15 cellular contexts compared by ENCODE assay signal in the genomic region with DNA sequence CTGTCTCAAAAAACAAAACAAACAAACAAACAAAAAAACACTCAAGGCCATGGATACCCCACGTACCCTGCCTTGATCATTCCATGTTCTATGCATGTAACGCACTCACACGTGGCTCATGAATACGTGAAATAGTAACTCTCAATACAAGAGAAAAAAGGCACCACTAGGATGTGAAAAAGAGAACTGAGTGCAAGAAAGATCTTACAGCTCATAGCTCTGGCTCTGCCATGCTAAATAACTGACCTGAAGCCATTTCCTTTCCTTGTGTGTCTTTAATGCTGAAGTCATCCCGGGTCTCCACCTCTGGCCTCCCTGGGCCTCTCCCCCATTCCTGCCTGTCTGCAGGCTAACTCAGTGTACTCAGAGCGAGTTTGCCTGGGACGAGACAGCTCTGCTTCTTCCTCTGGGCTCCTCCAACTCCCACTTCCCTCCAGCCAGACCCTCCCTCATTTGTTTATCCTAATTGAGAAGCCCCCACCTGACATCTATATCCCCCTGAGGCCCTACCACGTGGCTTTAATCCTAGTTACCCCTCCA.
DNase-seq lines count a peak whose midpoint lies in the region; ATAC-seq and TF ChIP-seq lines count a peak whose summit lies in the region.
"Had no signal": no experiment of that assay in that cellular context is flagged by ENCODE, and none has a peak within 500 bp of the region (broad histone marks: within the 10 kb centered on the region; RNA-seq: fewer than 3 reads in every experiment).

No MANE protein-coding gene starts in this region.

- H3K4me3 ChIP-seq in AG04450 (ENCODE audit: low read depth, low read length) (peak overlapping the region; percentile 37), HFF-Myc (replicated peaks; ENCODE audit: low read depth, low read length) (peak overlapping the region; percentile 90)
- H3K4me3 ChIP-seq: gastroesophageal sphincter had no signal

- TF ChIP-seq CTCF in AG04450 (IDR thresholded peaks at IDR 0.05; ENCODE audit: low read depth, low read length) (no peak), HFF-Myc (IDR thresholded peaks at IDR 0.05; ENCODE audit: low read depth, low read length, missing control alignments) (no peak), brain (conservative IDR thresholded peaks at IDR 0.05) (no peak), mesothelial cell of epicardium (IDR thresholded peaks at IDR 0.05; ENCODE audit: unreplicated experiment) (no peak)

- H3K36me3 Mint-ChIP-seq in brain, result peaks cover 57% of the 10 kb centered on the region
- H3K36me3 Mint-ChIP-seq in mesothelial cell of epicardium, result peaks cover 18% of the 10 kb centered on the region
- H3K36me3 Mint-ChIP-seq: activated naive CD4-positive, alpha-beta T cell treated with anti-CD3 and anti-CD28 coated beads, Interleukin-2, amount 50 U/mL, for 72 hours had no signal

- no peaks in the 10 kb centered on the region for H3K27me3 Mint-ChIP-seq in brain
- no peaks in the 10 kb centered on the region for H3K27me3 Mint-ChIP-seq in mesothelial cell of epicardium (ENCODE audit: low read depth)
- H3K27me3 Mint-ChIP-seq in stimulated activated naive CD8-positive, alpha-beta T cell treated with anti-CD3 and anti-CD28 coated beads, Interleukin-15, amount 100 ng/mL, for 72 hours, result peaks cover 60% of the 10 kb centered on the region

- ATAC-seq in HG03354 (IDR thresholded peaks at IDR 0.05; ENCODE audit: poor library complexity, severe bottlenecking, unreplicated experiment), result no peak
- ATAC-seq in stimulated activated naive CD8-positive, alpha-beta T cell treated with anti-CD3 and anti-CD28 coated beads, Interleukin-15, amount 100 ng/mL, for 72 hours, result no peak
- ATAC-seq: activated naive CD4-positive, alpha-beta T cell treated with anti-CD3 and anti-CD28 coated beads, Interleukin-2, amount 50 U/mL, for 72 hours; gastroesophageal sphincter had no signal

- H3K9me3 Mint-ChIP-seq in brain, result no peaks in the 10 kb centered on the region
- no peaks in the 10 kb centered on the region for H3K9me3 Mint-ChIP-seq in mesothelial cell of epicardium
- H3K9me3 Mint-ChIP-seq in stimulated activated naive CD8-positive, alpha-beta T cell treated with anti-CD3 and anti-CD28 coated beads, Interleukin-15, amount 100 ng/mL, for 72 hours, result no peaks in the 10 kb centered on the region
- H3K9me3 Mint-ChIP-seq: activated naive CD4-positive, alpha-beta T cell treated with anti-CD3 and anti-CD28 coated beads, Interleukin-2, amount 50 U/mL, for 72 hours had no signal

- no peaks in the 10 kb centered on the region for H3K9me3 ChIP-seq in AG04450 (ENCODE audit: control insufficient read depth, insufficient read depth, low read length)
- H3K9me3 ChIP-seq: gastroesophageal sphincter had no signal

- POLR2A ChIA-PET in AG04450 (lab: Yijun Ruan, JAX), result no interaction called here

- peak overlapping the region in 4 of 5 experiments; percentile 45 to 73 (median 53) for H3K4me3 Mint-ChIP-seq in brain
- H3K4me3 Mint-ChIP-seq in mesothelial cell of epicardium, result no peak overlapping the region
- H3K4me3 Mint-ChIP-seq in stimulated activated naive CD8-positive, alpha-beta T cell treated with anti-CD3 and anti-CD28 coated beads, Interleukin-15, amount 100 ng/mL, for 72 hours, result no peak overlapping the region

- no peaks in the 10 kb centered on the region for H3K27me3 ChIP-seq in AG04450 (ENCODE audit: control insufficient read depth, insufficient read depth, low read length)
- H3K27me3 ChIP-seq: gastroesophageal sphincter had no signal

- H3K27ac Mint-ChIP-seq in brain, result peak overlapping the region; percentile 51 to 82 (median 58)
- H3K27ac Mint-ChIP-seq in mesothelial cell of epicardium, result peak overlapping the region; percentile 82
- H3K27ac Mint-ChIP-seq in stimulated activated naive CD8-positive, alpha-beta T cell treated with anti-CD3 and anti-CD28 coated beads, Interleukin-15, amount 100 ng/mL, for 72 hours, result no peak overlapping the region
- H3K27ac Mint-ChIP-seq: activated naive CD4-positive, alpha-beta T cell treated with anti-CD3 and anti-CD28 coated beads, Interleukin-2, amount 50 U/mL, for 72 hours had no signal

- DNase-seq in AG04450 (ENCODE audit: low read depth, low spot score), result no peak
- DNase-seq in HFF-Myc (ENCODE audit: extremely low read depth, low read depth), result no peak
- DNase-seq in mesothelial cell of epicardium (ENCODE audit: low spot score in 2 of 2, unreplicated experiment in 2 of 2), result no peak
- DNase-seq in stimulated activated naive CD8-positive, alpha-beta T cell treated with anti-CD3 and anti-CD28 coated beads, Interleukin-15, amount 100 ng/mL, for 72 hours, result no peak
- no peak for DNase-seq in NCI-H774 (lab: John Stamatoyannopoulos, UW)
- DNase-seq in stimulated activated CD4-positive, alpha-beta T cell treated with anti-CD3 and anti-CD28 coated beads, Interleukin-4, amount 100 ng/mL, for 24 hours, result no peak
- DNase-seq: activated CD4-positive, alpha-beta T cell treated with anti-CD3 and anti-CD28 coated beads for 48 hours; NCI-H69; SHP77 treated with DMSO at 0.1 percent for 48 hours; T-helper 2 cell had no signal

- H3K27ac ChIP-seq in AG04450 (ENCODE audit: low read depth, low read length), result no peak overlapping the region
- H3K27ac ChIP-seq: parathyroid adenoma had no signal

- CTCF ChIA-PET in AG04450 (lab: Charles Lee), result no interaction called here

- H3K4me1 Mint-ChIP-seq in brain (peaks cover 79% of the 10 kb centered on the region), mesothelial cell of epicardium (peaks cover 74% of the 10 kb centered on the region)
- peaks cover 22% of the 10 kb centered on the region for H3K4me1 Mint-ChIP-seq in stimulated activated naive CD8-positive, alpha-beta T cell treated with anti-CD3 and anti-CD28 coated beads, Interleukin-15, amount 100 ng/mL, for 72 hours

Comparison
In these comparisons a context has a peak if more than half of its experiments do, and no peak if none do; other contexts are left out.
1. H3K27ac Mint-ChIP-seq: peak in brain (5 of 5) and mesothelial cell of epicardium (single experiment); none in stimulated activated naive CD8-positive, alpha-beta T cell treated with anti-CD3 and anti-CD28 coated beads, Interleukin-15, amount 100 ng/mL, for 72 hours (0 of 2).
2. H3K4me3 Mint-ChIP-seq: peak in brain (4 of 5); none in mesothelial cell of epicardium (single experiment) and stimulated activated naive CD8-positive, alpha-beta T cell treated with anti-CD3 and anti-CD28 coated beads, Interleukin-15, amount 100 ng/mL, for 72 hours (0 of 2).